In genomic region chr6:108560463-108561308, GRCh38 we compare ENCODE assay signal across 8 cellular contexts. TPM values are rescaled to one million over a fixed set of nuclear protein-coding genes. Genes with fewer than 3 reads are reported as not detected.
DNase-seq lines count a peak whose midpoint lies in the region; ATAC-seq and TF ChIP-seq lines count a peak whose summit lies in the region.

TSS of gene FOXO3 (plus strand) at chr6:108560917. CDS start at chr6:108561209, 292 bp downstream.

- CTCF ChIA-PET in A673 (lab: Charles Lee), result no interaction called here

- peak; percentile 67 for TF ChIP-seq POLR2A in GM19193 (IDR thresholded peaks at IDR 0.05; ENCODE audit: extremely low read depth, insufficient read depth, insufficient read length)

- H3K27me3 ChIP-seq in A673 (replicated peaks; ENCODE audit: insufficient read depth, low read depth, low read length, poor library complexity) (no peaks in the 10 kb centered on the region), lower lobe of right lung (ENCODE audit: low read depth) (no peaks in the 10 kb centered on the region)

- H3K27ac ChIP-seq in A673 (ENCODE audit: low read depth, low read length, poor library complexity, severe bottlenecking) (peak within 1 kb of the TSS; percentile 79), lower lobe of right lung (peak within 1 kb of the TSS; percentile 100)

- TF ChIP-seq CTCF in A673 (conservative IDR thresholded peaks at IDR 0.05; ENCODE audit: low read depth, low read length), result no peak
- no peak for TF ChIP-seq CTCF in lower lobe of right lung (IDR thresholded peaks at IDR 0.05)

- peak; percentile 72 to 81 for ATAC-seq in lower lobe of right lung
- ATAC-seq in GM19328 (IDR thresholded peaks at IDR 0.05; ENCODE audit: unreplicated experiment), result no peak

- DNase-seq in A673 (ENCODE audit: low spot score) (peak; percentile 67), NCI-H69 (lab: John Stamatoyannopoulos, UW) (peak; percentile 97), lower lobe of right lung (peak; percentile 96)
- peak; percentile 83 for DNase-seq in activated CD8-positive, alpha-beta memory T cell treated with anti-CD3 and anti-CD28 coated beads for 24 hours
- DNase-seq in effector CD8-positive, alpha-beta T cell (lab: John Stamatoyannopoulos, UW), result peak; percentile 46
- peak in 2 of 3 experiments; percentile 28 to 64 for DNase-seq in stimulated activated CD4-positive, alpha-beta T cell treated with anti-CD3 and anti-CD28 coated beads, TNF-alpha, amount 100 ng/mL, for 24 hours (ENCODE audit: low read depth in 3 of 3)

- H3K4me1 ChIP-seq in A673 (ENCODE audit: insufficient read depth, low read length, poor library complexity, severe bottlenecking) (peaks cover 29% of the 10 kb centered on the region), lower lobe of right lung (peaks cover 48% of the 10 kb centered on the region)

- H3K4me3 ChIP-seq in A673 (ENCODE audit: low read depth, low read length, poor library complexity, severe bottlenecking), result peak within 1 kb of the TSS; percentile 97
- peak within 1 kb of the TSS; percentile 79 for H3K4me3 ChIP-seq in lower lobe of right lung

- intact Hi-C loops in A673 (cut with micrococcal nuclease; ENCODE audit: unreplicated experiment) (loop anchor here (2.0 kb wide), 1 partner anchor 222 kb away; no protein-coding TSS in a partner anchor), lower lobe of right lung (cut with DNase I) (no loop called here)

- BruUV-seq in A673 (replicated peaks; lab: Mats Ljungman, UMichigan), result no TSS peak

- POLR2A ChIA-PET in A673 (lab: Charles Lee; ENCODE audit: low non-redundant PET), result no interaction called here

- H3K9me3 ChIP-seq in A673 (ENCODE audit: low read depth, low read length, poor library complexity, severe bottlenecking) (no peaks in the 10 kb centered on the region), lower lobe of right lung (no peaks in the 10 kb centered on the region)

- H3K36me3 ChIP-seq in A673 (ENCODE audit: insufficient read depth, low read length, poor library complexity, severe bottlenecking), result no peaks in the 10 kb centered on the region
- H3K36me3 ChIP-seq in lower lobe of right lung, result no peaks in the 10 kb centered on the region

RNA-seq across cellular contexts. Expression of gene FOXO3, which starts in this region (rescaled TPM):
- total RNA-seq in A673 (2021) (16.8 and 19.3 TPM in 2 replicates), lower lobe of right lung (60.1 TPM)

Comparison
In these comparisons a context has a peak if more than half of its experiments do, and no peak if none do; other contexts are left out.
1. DNase-seq: peak in every context shown above with its lines; median percentile 97 in NCI-H69; 96 in lower lobe of right lung; 83 in activated CD8-positive, alpha-beta memory T cell treated with anti-CD3 and anti-CD28 coated beads for 24 hours; 67 in A673; 46 in effector CD8-positive, alpha-beta T cell; 46 in stimulated activated CD4-positive, alpha-beta T cell treated with anti-CD3 and anti-CD28 coated beads, TNF-alpha, amount 100 ng/mL, for 24 hours.